2 cellular contexts compared by ENCODE assay signal in the genomic region with DNA sequence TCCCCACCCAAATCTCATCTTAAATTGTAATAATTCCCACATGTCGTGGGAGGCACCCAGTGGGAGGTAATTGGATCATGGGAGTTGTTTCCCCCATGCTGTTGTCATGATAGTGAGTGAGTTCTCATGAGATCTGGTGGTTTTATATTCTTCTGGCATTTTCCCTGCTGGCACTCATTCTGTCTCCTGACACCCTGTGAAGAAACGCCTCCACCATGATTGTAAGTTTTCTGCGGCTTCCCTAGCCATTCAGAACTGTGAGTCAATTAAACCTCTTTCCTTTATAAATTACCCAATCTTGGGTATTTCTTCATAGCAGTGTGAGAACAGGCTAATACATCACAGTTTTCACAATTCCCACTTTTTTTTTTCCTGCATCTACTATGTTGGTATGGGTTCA. TPM values are rescaled to one million over a fixed set of nuclear protein-coding genes. Genes with fewer than 3 reads are reported as not detected.
"Had no signal": no experiment of that assay in that cellular context is flagged by ENCODE, and none has a peak within 500 bp of the region (broad histone marks: within the 10 kb centered on the region; RNA-seq: fewer than 3 reads in every experiment).

No MANE protein-coding gene starts in this region.

RNA-seq across cellular contexts. Expression of gene AIM2, which starts 26.5 kb away (rescaled TPM):
- total RNA-seq: myocyte, osteocyte had no signal
